In the genomic region with DNA sequence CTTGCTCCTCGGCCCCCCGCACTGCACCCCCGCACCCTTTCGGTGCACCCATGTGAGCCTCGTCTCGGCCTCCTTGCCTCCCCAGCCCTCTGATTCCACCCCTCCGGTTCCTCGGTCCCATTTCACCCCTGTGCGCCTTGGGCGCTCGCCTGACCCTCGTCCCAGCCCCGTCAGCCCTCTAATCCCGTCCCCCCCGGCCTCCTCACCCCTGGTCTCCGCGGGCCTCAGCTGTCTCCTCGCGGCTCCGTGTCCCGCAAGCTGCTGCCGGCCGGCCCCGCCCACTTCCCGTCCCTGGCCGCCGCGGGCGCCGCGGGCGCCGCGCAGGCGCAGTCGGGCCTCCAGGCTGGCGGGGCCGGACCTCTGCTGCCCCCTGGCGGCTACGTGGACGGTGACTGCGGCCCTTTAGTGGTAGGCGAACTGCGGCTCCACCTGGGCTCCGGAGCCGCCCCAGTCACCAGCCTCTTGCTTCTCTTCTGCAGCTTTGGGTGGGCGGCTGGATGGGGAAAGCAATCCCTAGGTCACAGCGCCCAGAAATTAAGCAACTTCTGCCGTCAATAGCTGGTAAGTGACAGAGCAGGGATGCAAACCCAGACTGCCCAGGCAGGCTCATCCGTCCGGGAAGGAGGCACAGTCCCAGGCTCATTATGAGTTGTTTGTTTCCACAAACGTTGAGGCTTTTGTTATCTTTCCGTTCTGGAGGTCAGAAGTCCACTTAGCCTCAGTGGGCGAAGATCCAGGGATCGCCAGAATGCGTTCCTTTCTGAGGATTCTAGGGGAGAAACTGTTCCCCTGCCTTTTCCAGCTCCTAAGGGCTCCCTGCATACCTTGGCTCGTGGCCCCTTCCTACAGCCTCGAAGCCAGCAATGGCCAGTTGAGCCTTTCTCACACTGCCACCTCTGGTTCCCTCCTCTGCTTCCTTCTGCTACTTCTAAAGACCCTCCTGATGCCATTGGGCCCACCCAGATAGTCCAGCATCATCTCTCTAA, we compare ENCODE assay signal across 8 cellular contexts. TPM values are rescaled to one million over a fixed set of nuclear protein-coding genes. Genes with fewer than 3 reads are reported as not detected.
DNase-seq lines count a peak whose midpoint lies in the region; ATAC-seq lines count a peak whose summit lies in the region.

A gene with protein sequence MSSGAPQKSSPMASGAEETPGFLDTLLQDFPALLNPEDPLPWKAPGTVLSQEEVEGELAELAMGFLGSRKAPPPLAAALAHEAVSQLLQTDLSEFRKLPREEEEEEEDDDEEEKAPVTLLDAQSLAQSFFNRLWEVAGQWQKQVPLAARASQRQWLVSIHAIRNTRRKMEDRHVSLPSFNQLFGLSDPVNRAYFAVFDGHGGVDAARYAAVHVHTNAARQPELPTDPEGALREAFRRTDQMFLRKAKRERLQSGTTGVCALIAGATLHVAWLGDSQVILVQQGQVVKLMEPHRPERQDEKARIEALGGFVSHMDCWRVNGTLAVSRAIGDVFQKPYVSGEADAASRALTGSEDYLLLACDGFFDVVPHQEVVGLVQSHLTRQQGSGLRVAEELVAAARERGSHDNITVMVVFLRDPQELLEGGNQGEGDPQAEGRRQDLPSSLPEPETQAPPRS (minus strand): TSS at position 263 of the 986 bp plus-strand sequence. CDS start 6,800 bp downstream, outside the sequence.

- H3K4me3 Mint-ChIP-seq in activated CD8-positive, alpha-beta memory T cell treated with anti-CD3 and anti-CD28 coated beads, Interleukin-2, amount 10 ng/mL, durations not matched to agents 7 days and 5 days, result peak within 1 kb of the TSS; percentile 74

- no peaks in the 10 kb centered on the region for H3K36me3 ChIP-seq in endocrine pancreas (ENCODE audit: control insufficient read depth, insufficient read depth, low read length)

- in situ Hi-C loops in ACHN (cut with HindIII; ENCODE audit: low pct_ligation_motif_present, low pct_unique_long_range_greater_than_20kb, low sequenced_read_pairs), result no loop called here

- H3K9me3 ChIP-seq in endocrine pancreas (ENCODE audit: control insufficient read depth, low read length), result no peaks in the 10 kb centered on the region

- H3K36me3 Mint-ChIP-seq in activated CD8-positive, alpha-beta memory T cell treated with anti-CD3 and anti-CD28 coated beads, Interleukin-2, amount 10 ng/mL, durations not matched to agents 7 days and 5 days, result peaks cover 2% of the 10 kb centered on the region

- peak; percentile 73 for DNase-seq in ACHN
- peak; percentile 77 for DNase-seq in NOMO-1 treated with dmso at 0.1 percent for 144 hours (lab: John Stamatoyannopoulos, UW; ENCODE audit: unreplicated experiment)
- peak; percentile 90 for DNase-seq in activated CD8-positive, alpha-beta memory T cell treated with anti-CD3 and anti-CD28 coated beads, Interleukin-2, amount 10 ng/mL, durations not matched to agents 7 days and 5 days
- peak; percentile 96 for DNase-seq in mesenteric fat pad (ENCODE audit: low spot score)
- DNase-seq in stimulated activated CD8-positive, alpha-beta memory T cell treated with anti-CD3 and anti-CD28 coated beads, Interleukin-12 subunit alpha, Interleukin-12 subunit beta, amount 100 ng/mL, for 4 hours (ENCODE audit: low read depth), result peak; percentile 83

- no peak within 1 kb of the TSS for H3K4me3 ChIP-seq in endocrine pancreas (ENCODE audit: control insufficient read depth, insufficient read depth, low read length)

- peaks cover 3% of the 10 kb centered on the region for H3K27me3 Mint-ChIP-seq in activated CD8-positive, alpha-beta memory T cell treated with anti-CD3 and anti-CD28 coated beads, Interleukin-2, amount 10 ng/mL, durations not matched to agents 7 days and 5 days

- H3K27me3 ChIP-seq in endocrine pancreas (ENCODE audit: control insufficient read depth, insufficient read depth, low read length), result no peaks in the 10 kb centered on the region

- H3K4me1 ChIP-seq in endocrine pancreas (ENCODE audit: control insufficient read depth, insufficient read depth, low read length), result no peaks in the 10 kb centered on the region

- H3K9me3 Mint-ChIP-seq in activated CD8-positive, alpha-beta memory T cell treated with anti-CD3 and anti-CD28 coated beads, Interleukin-2, amount 10 ng/mL, durations not matched to agents 7 days and 5 days (ENCODE audit: low read depth), result no peaks in the 10 kb centered on the region

- ATAC-seq in GM18858 (IDR thresholded peaks at IDR 0.05; ENCODE audit: unreplicated experiment), result peak; percentile 58
- ATAC-seq in HG03442 (IDR thresholded peaks at IDR 0.05; ENCODE audit: unreplicated experiment), result peak; percentile 68
- peak; percentile 91 for ATAC-seq in activated CD8-positive, alpha-beta memory T cell treated with anti-CD3 and anti-CD28 coated beads, Interleukin-2, amount 10 ng/mL, durations not matched to agents 7 days and 5 days

- H3K9ac ChIP-seq in endocrine pancreas (ENCODE audit: control insufficient read depth, insufficient read depth, low read length), result peak within 1 kb of the TSS; percentile 54

- peak within 1 kb of the TSS; percentile 68 for H3K27ac Mint-ChIP-seq in activated CD8-positive, alpha-beta memory T cell treated with anti-CD3 and anti-CD28 coated beads, Interleukin-2, amount 10 ng/mL, durations not matched to agents 7 days and 5 days

- CTCF ChIA-PET in activated CD8-positive, alpha-beta memory T cell treated with anti-CD3 and anti-CD28 coated beads, Interleukin-2, amount 10 ng/mL, durations not matched to agents 7 days and 5 days (lab: Charles Lee), result interaction anchor here (0.6 to 8.2 kb wide), 26 partner anchors 9 to 1535 kb away, joined by 3 to 159 read pairs (median 4); partner anchors contain the start of genes MAPK1, SDF2L1 and TOP3B

- H3K4me1 Mint-ChIP-seq in activated CD8-positive, alpha-beta memory T cell treated with anti-CD3 and anti-CD28 coated beads, Interleukin-2, amount 10 ng/mL, durations not matched to agents 7 days and 5 days, result peaks cover 14% of the 10 kb centered on the region

RNA-seq across cellular contexts. Expression of the gene that starts here (rescaled TPM):
- 10 to 100 TPM; 14.4 to 22.9 TPM for total RNA-seq in activated CD8-positive, alpha-beta memory T cell treated with anti-CD3 and anti-CD28 coated beads, Interleukin-2, amount 10 ng/mL, durations not matched to agents 7 days and 5 days
- 44.5 TPM for total RNA-seq in mesenteric fat pad
